In the genomic region with DNA sequence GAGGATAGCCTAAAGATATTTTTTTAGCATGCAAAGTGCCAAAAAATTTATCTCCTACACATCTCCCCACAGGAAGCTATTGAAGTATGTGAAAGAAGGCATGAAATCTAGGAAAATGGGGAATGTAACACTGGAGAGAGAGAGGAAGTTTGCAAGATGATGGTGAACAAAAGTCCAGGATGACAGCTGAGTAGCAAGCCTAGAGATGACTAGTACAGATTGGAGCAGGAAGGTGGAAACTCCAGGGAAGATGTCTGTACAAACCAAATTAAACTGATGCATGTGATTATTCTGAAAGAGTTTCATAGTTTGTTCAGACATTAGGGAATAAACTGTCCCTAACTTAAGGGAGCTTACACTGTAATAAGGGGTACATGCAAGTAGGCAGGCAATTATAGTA, we compare ENCODE assay signal across 21 cellular contexts.
"Had no signal": no experiment of that assay in that cellular context is flagged by ENCODE, and none has a peak within 500 bp of the region (broad histone marks: within the 10 kb centered on the region; RNA-seq: fewer than 3 reads in every experiment).

No MANE protein-coding gene starts in this region.

- H3K27ac ChIP-seq: body of pancreas, left lung, parathyroid adenoma, upper lobe of right lung had no signal

- H3K27me3 ChIP-seq: body of pancreas, left lung, upper lobe of right lung had no signal

- H3K4me3 ChIP-seq: body of pancreas, left lung, lung, upper lobe of right lung had no signal

- ATAC-seq: activated T-cell treated with anti-CD3 and anti-CD28 coated beads, Interleukin-2, amount 50 U/mL, for 4 hours; body of pancreas; left lung; natural killer cell; sciatic nerve; stimulated activated naive B cell treated with anti-CD40 and anti-IgM and Interleukin-4, amounts not matched to agents 10 μg/mL and 1 μg/mL and 100 μg/mL, for 72 hours; upper lobe of right lung had no signal

- H3K9me3 ChIP-seq: body of pancreas, left lung, upper lobe of right lung had no signal

- FAIRE-seq: frontal cortex had no signal

- H3K36me3 ChIP-seq: left lung, upper lobe of right lung had no signal

- DNase-seq: activated CD4-positive, alpha-beta T cell treated with anti-CD3 and anti-CD28 coated beads, Interleukin-2, amount 50 U/mL, for 4 hours; activated CD8-positive, alpha-beta memory T cell treated with anti-CD3 and anti-CD28 coated beads for 24 hours; activated CD8-positive, alpha-beta memory T cell treated with anti-CD3 and anti-CD28 coated beads, Interleukin-2, amount 50 U/mL, for 4 hours; activated naive CD4-positive, alpha-beta T cell treated with anti-CD3 and anti-CD28 coated beads, Interleukin-2, amount 10 ng/mL, durations not matched to agents 7 days and 5 days; activated T-cell treated with anti-CD3 and anti-CD28 coated beads, Interleukin-2, amount 50 U/mL, for 4 hours; body of pancreas; effector memory CD4-positive, alpha-beta T cell; glutamatergic neuron; hippocampal formation; kidney glomerular epithelial cell; left lung; natural killer cell; stimulated activated CD4-positive, alpha-beta T cell treated with anti-CD3 and anti-CD28 coated beads, Interleukin-2, amount 100 ng/mL, for 48 hours; stimulated activated CD8-positive, alpha-beta memory T cell treated with anti-CD3 and anti-CD28 coated beads, Interleukin-4, amount 100 ng/mL, for 48 hours; stimulated activated naive B cell treated with anti-CD40 and anti-IgM and Interleukin-4, amounts not matched to agents 10 μg/mL and 1 μg/mL and 100 μg/mL, for 72 hours; T-helper 9 cell; upper lobe of right lung had no signal

- H3K4me1 ChIP-seq: left lung, parathyroid adenoma, upper lobe of right lung had no signal
